ENCODE assay signal across 23 cellular contexts in genomic region chr16:48562475-48562874, GRCh38. TPM values are rescaled to one million over a fixed set of nuclear protein-coding genes. Genes with fewer than 3 reads are reported as not detected.
DNase-seq lines count a peak whose midpoint lies in the region; ATAC-seq and TF ChIP-seq lines count a peak whose summit lies in the region.
"Had no signal": no experiment of that assay in that cellular context is flagged by ENCODE, and none has a peak within 500 bp of the region (broad histone marks: within the 10 kb centered on the region; RNA-seq: fewer than 3 reads in every experiment).

No MANE protein-coding gene starts in this region.

- H3K27ac Mint-ChIP-seq in CD4-positive, alpha-beta T cell, result peak overlapping the region; percentile 46
- H3K27ac Mint-ChIP-seq in endodermal cell, result peak overlapping the region; percentile 25
- H3K27ac Mint-ChIP-seq in osteocyte (ENCODE audit: unreplicated experiment), result peak overlapping the region; percentile 70

- no peaks in the 10 kb centered on the region for H3K9me3 ChIP-seq in CD4-positive, alpha-beta T cell (ENCODE audit: control insufficient read depth, low read length)
- H3K9me3 ChIP-seq in HUES48 (ENCODE audit: control insufficient read depth, insufficient read depth, low read length) (no peaks in the 10 kb centered on the region), endodermal cell (ENCODE audit: control insufficient read depth, low read length) (no peaks in the 10 kb centered on the region)
- H3K9me3 ChIP-seq: ovary, Peyer's patch, upper lobe of right lung had no signal

- intact Hi-C loops in CD4-positive, alpha-beta T cell (cut with DNase I, micrococcal nuclease), result no loop called here

- no peaks in the 10 kb centered on the region for H3K27me3 Mint-ChIP-seq in CD4-positive, alpha-beta T cell
- H3K27me3 Mint-ChIP-seq in endodermal cell (ENCODE audit: insufficient read depth) (no peaks in the 10 kb centered on the region), osteocyte (ENCODE audit: unreplicated experiment) (no peaks in the 10 kb centered on the region)
- H3K27me3 Mint-ChIP-seq: activated CD4-positive, alpha-beta T cell treated with anti-CD3 and anti-CD28 coated beads for 36 hours; naive B cell had no signal

- H3K9ac ChIP-seq in HUES48 (ENCODE audit: low read depth, low read length), result no peak overlapping the region
- no peak overlapping the region for H3K9ac ChIP-seq in endodermal cell (ENCODE audit: extremely low read depth, low read length, poor library complexity, severe bottlenecking)

- H3K4me1 ChIP-seq in HUES48 (ENCODE audit: control insufficient read depth, insufficient read depth, low read length) (peaks cover 27% of the 10 kb centered on the region), endodermal cell (ENCODE audit: control insufficient read depth, insufficient read depth, low read length) (peaks cover 4% of the 10 kb centered on the region)

- H3K4me3 Mint-ChIP-seq in CD4-positive, alpha-beta T cell, result no peak overlapping the region
- no peak overlapping the region for H3K4me3 Mint-ChIP-seq in endodermal cell
- no peak overlapping the region for H3K4me3 Mint-ChIP-seq in osteocyte (ENCODE audit: unreplicated experiment)
- H3K4me3 Mint-ChIP-seq: activated CD4-positive, alpha-beta T cell treated with anti-CD3 and anti-CD28 coated beads for 36 hours; activated CD8-positive, alpha-beta T cell treated with anti-CD3 and anti-CD28 coated beads, Interleukin-2, amount 10 ng/mL, durations not matched to agents 7 days and 5 days; naive B cell had no signal

- no peaks in the 10 kb centered on the region for H3K9me3 Mint-ChIP-seq in CD4-positive, alpha-beta T cell
- H3K9me3 Mint-ChIP-seq in endodermal cell, result peaks cover 1% of the 10 kb centered on the region
- H3K9me3 Mint-ChIP-seq in osteocyte (ENCODE audit: unreplicated experiment), result no peaks in the 10 kb centered on the region
- H3K9me3 Mint-ChIP-seq: naive B cell had no signal

- ATAC-seq in CD4-positive, alpha-beta T cell (ENCODE audit: poor library complexity), result no peak
- ATAC-seq in HG03108 (IDR thresholded peaks at IDR 0.05; ENCODE audit: unreplicated experiment), result no peak
- ATAC-seq in HG02870 (IDR thresholded peaks at IDR 0.05; ENCODE audit: unreplicated experiment), result no peak
- ATAC-seq: activated CD4-positive, alpha-beta T cell treated with anti-CD3 and anti-CD28 coated beads for 36 hours; activated CD8-positive, alpha-beta T cell treated with anti-CD3 and anti-CD28 coated beads, Interleukin-2, amount 10 ng/mL, durations not matched to agents 7 days and 5 days had no signal

- DNase-seq in CD4-positive, alpha-beta T cell, result no peak
- no peak for DNase-seq in endodermal cell
- no peak for DNase-seq in osteocyte (ENCODE audit: extremely low spot score, unreplicated experiment)
- DNase-seq in NCI-H1048 (lab: John Stamatoyannopoulos, UW), result no peak
- DNase-seq: activated CD4-positive, alpha-beta T cell treated with anti-CD3 and anti-CD28 coated beads for 36 hours; activated CD8-positive, alpha-beta T cell treated with anti-CD3 and anti-CD28 coated beads, Interleukin-2, amount 10 ng/mL, durations not matched to agents 7 days and 5 days; activated effector memory CD4-positive, alpha-beta T cell treated with anti-CD3 and anti-CD28 coated beads, Interleukin-2, amount 50 U/mL, for 16 hours; Calu3; hypothalamus; KBM-7; MM.1S; naive B cell; NCI-H510A; ovary; Peyer's patch; SHP77 treated with DMSO at 0.1 percent for 48 hours; stimulated activated CD4-positive, alpha-beta T cell treated with anti-CD3 and anti-CD28 coated beads, Interleukin-12 subunit alpha, Interleukin-12 subunit beta, amount 100 ng/mL, for 4 hours; stimulated activated CD4-positive, alpha-beta T cell treated with anti-CD3 and anti-CD28 coated beads, Interleukin-4, amount 100 ng/mL, for 1 hour; upper lobe of right lung had no signal

- no peaks in the 10 kb centered on the region for H3K27me3 ChIP-seq in CD4-positive, alpha-beta T cell (ENCODE audit: control insufficient read depth, insufficient read depth, low read length)
- H3K27me3 ChIP-seq in HUES48 (ENCODE audit: control insufficient read depth, insufficient read depth, low read length) (no peaks in the 10 kb centered on the region), endodermal cell (ENCODE audit: control insufficient read depth, insufficient read depth, low read length, poor library complexity, severe bottlenecking) (no peaks in the 10 kb centered on the region)
- H3K27me3 ChIP-seq: BLaER1 treated with 17β-estradiol and CSF1 and Interleukin-3, amounts not matched to agents 10 nM and 100 nM; ovary; Peyer's patch; upper lobe of right lung had no signal

- no CpG with 5 or more reads among the region's 1 CpG for WGBS in endodermal cell (ENCODE audit: insufficient coverage in 1 of 2, insufficient read length in 1 of 2), 2 experiments

- H3K36me3 ChIP-seq in HUES48 (ENCODE audit: control insufficient read depth, insufficient read depth, low read length) (peaks cover 29% of the 10 kb centered on the region), endodermal cell (ENCODE audit: control insufficient read depth, insufficient read depth, low read length) (peaks cover 56% of the 10 kb centered on the region)
- H3K36me3 ChIP-seq: ovary, upper lobe of right lung had no signal

- POLR2A ChIA-PET in CD4-positive, alpha-beta T cell (lab: Charles Lee), result interaction anchor here (1.3 kb wide), 1 partner anchor 50 kb away, joined by 3 read pairs; no protein-coding TSS in a partner anchor

- H3K4me3 ChIP-seq in HUES48 (ENCODE audit: low read depth, low read length), result no peak overlapping the region
- no peak overlapping the region for H3K4me3 ChIP-seq in endodermal cell (ENCODE audit: low read length)
- H3K4me3 ChIP-seq: BLaER1 treated with 17β-estradiol and CSF1 and Interleukin-3, amounts not matched to agents 10 nM and 100 nM; ovary; Peyer's patch; upper lobe of right lung had no signal

- TF ChIP-seq CTCF in CD4-positive, alpha-beta T cell (IDR thresholded peaks at IDR 0.05), result no peak
- no peak for TF ChIP-seq CTCF in endodermal cell (conservative IDR thresholded peaks at IDR 0.05)
- TF ChIP-seq CTCF in osteocyte (IDR thresholded peaks at IDR 0.05), result no peak

- CTCF ChIA-PET in CD4-positive, alpha-beta T cell (lab: Charles Lee), result interaction anchor here (9.9 kb wide), 1 partner anchor 61 kb away, joined by 73 read pairs; no protein-coding TSS in a partner anchor

- no peak overlapping the region for H3K27ac ChIP-seq in CD4-positive, alpha-beta T cell (ENCODE audit: low read depth, low read length)
- peak overlapping the region; percentile 21 for H3K27ac ChIP-seq in HUES48 (ENCODE audit: low read depth, low read length)
- H3K27ac ChIP-seq in endodermal cell (ENCODE audit: low read depth, low read length), result no peak overlapping the region
- H3K27ac ChIP-seq: ovary, Peyer's patch, upper lobe of right lung had no signal

- H3K36me3 Mint-ChIP-seq in CD4-positive, alpha-beta T cell (ENCODE audit: low read depth), result peaks cover 68% of the 10 kb centered on the region
- peaks cover 48% of the 10 kb centered on the region for H3K36me3 Mint-ChIP-seq in endodermal cell (ENCODE audit: low read depth)
- peaks cover 17% of the 10 kb centered on the region for H3K36me3 Mint-ChIP-seq in osteocyte (ENCODE audit: unreplicated experiment)

- peaks cover 87% of the 10 kb centered on the region for H3K4me1 Mint-ChIP-seq in CD4-positive, alpha-beta T cell (ENCODE audit: low read depth)
- peaks cover 18% of the 10 kb centered on the region for H3K4me1 Mint-ChIP-seq in endodermal cell
- H3K4me1 Mint-ChIP-seq in osteocyte (ENCODE audit: unreplicated experiment), result peaks cover 49% of the 10 kb centered on the region

RNA-seq across cellular contexts. Expression of gene N4BP1, which starts 47.5 kb away (rescaled TPM):
- total RNA-seq in CD4-positive, alpha-beta T cell, result 100 to 1,000 TPM; 122 to 125 TPM
- total RNA-seq in endodermal cell (10 to 100 TPM; 36.9 to 38.0 TPM), osteocyte (26.6 and 29.3 TPM in 2 replicates)
- 32.4 TPM for polyA plus RNA-seq in endodermal cell (2013, experiment 1 of 2)
- 33.4 TPM for polyA plus RNA-seq in endodermal cell (2013, experiment 2 of 2)
